Comparison of ENCODE assay signal across 3 cellular contexts in genomic region chr21:45474323-45474950, GRCh38.
TF ChIP-seq lines count a peak whose summit lies in the region.

No MANE protein-coding gene starts in this region.

TF ChIP-seq in GM23338, 12 proteins besides CTCF, POLR2A, EP300 and RAD21 (continues in another document):
- no peak for TF ChIP-seq ETS1 (IDR thresholded peaks at IDR 0.05)
- TF ChIP-seq POLR2AphosphoS5 (IDR thresholded peaks at IDR 0.05; ENCODE audit: low read depth) = no peak
- no peak for TF ChIP-seq ZNF331 (CRISPR knock-in tag; IDR thresholded peaks at IDR 0.05; ENCODE audit: low read depth)
- no peak for TF ChIP-seq CREB1 (CRISPR knock-in tag; IDR thresholded peaks at IDR 0.05; ENCODE audit: low read depth)
- TF ChIP-seq NANOG (IDR thresholded peaks at IDR 0.05; ENCODE audit: borderline replicate concordance) = no peak
- no peak for TF ChIP-seq STAT1 (IDR thresholded peaks at IDR 0.05; ENCODE audit: unreplicated experiment)
- TF ChIP-seq EZH2phosphoT487 (IDR thresholded peaks at IDR 0.05; ENCODE audit: unreplicated experiment) = no peak

TF ChIP-seq in GM12878, 131 proteins besides CTCF, POLR2A, EP300 and RAD21:
- TF ChIP-seq JUNB (IDR thresholded peaks at IDR 0.05) = no peak
- peak; percentile 27 for TF ChIP-seq NR2C2 (IDR thresholded peaks at IDR 0.05; ENCODE audit: borderline replicate concordance, control insufficient read depth, insufficient read length, low read depth)
- TF ChIP-seq HDGF (IDR thresholded peaks at IDR 0.05) = 0 out of 2 replicates have a peak, but pooled peaks have one; percentile 36

TF ChIP-seq in HepG2, 621 proteins besides CTCF, POLR2A, EP300 and RAD21:
- no peak for TF ChIP-seq MIXL1 (CRISPR knock-in tag; IDR thresholded peaks at IDR 0.05)
- TF ChIP-seq ZNF646 (CRISPR knock-in tag; IDR thresholded peaks at IDR 0.05) = peak; percentile 88
- no peak for TF ChIP-seq CHD4 (IDR thresholded peaks at IDR 0.05; ENCODE audit: borderline replicate concordance, low read length)
- 0 out of 2 replicates have a peak, but pooled peaks have one; percentile 59 for TF ChIP-seq IKZF1 (IDR thresholded peaks at IDR 0.05)
- TF ChIP-seq ZNF207 (IDR thresholded peaks at IDR 0.05; ENCODE audit: borderline replicate concordance) = peak; percentile 68; the same call in 1 of the 2 replicates
- TF ChIP-seq FOXP1 (IDR thresholded peaks at IDR 0.05) = 0 out of 2 replicates have a peak, but pooled peaks have one; percentile 10
- no peak for TF ChIP-seq FOXP1 (CRISPR knock-in tag; IDR thresholded peaks at IDR 0.05)
- peak; percentile 71 for TF ChIP-seq AGO2 (optimal IDR thresholded peaks at IDR 0.05; ENCODE audit: low read depth, low read length)
- peak; percentile 56; the same call in 1 of the 2 replicates for TF ChIP-seq RBFOX2 (IDR thresholded peaks at IDR 0.05; ENCODE audit: low read depth, low read length)
- 0 out of 2 replicates have a peak, but pooled peaks have one; percentile 29 for TF ChIP-seq FOXA1 (IDR thresholded peaks at IDR 0.05)
- TF ChIP-seq FOXA1 (CRISPR knock-in tag; IDR thresholded peaks at IDR 0.05) = no peak
- TF ChIP-seq ZNF282 (IDR thresholded peaks at IDR 0.05; ENCODE audit: partially characterized antibody) = peak; percentile 14
- TF ChIP-seq ZNF496 (CRISPR knock-in tag; IDR thresholded peaks at IDR 0.05; ENCODE audit: insufficient replicate concordance) = no peak
